Comparison of ENCODE assay signal across 8 cellular contexts in genomic region chr10:103692421-103693069, GRCh38.
DNase-seq lines count a peak whose midpoint lies in the region; ATAC-seq lines count a peak whose summit lies in the region.

No MANE protein-coding gene starts in this region.

- H3K27me3 ChIP-seq in iPS-18a (ENCODE audit: control insufficient read depth, insufficient read depth, low read length), result peaks cover 49% of the 10 kb centered on the region

- H3K9me3 ChIP-seq in iPS-18a (ENCODE audit: control insufficient read depth, low read depth, low read length), result no peaks in the 10 kb centered on the region

- H3K4me1 ChIP-seq in iPS-18a (ENCODE audit: control insufficient read depth, low read depth, low read length), result peaks cover 9% of the 10 kb centered on the region
- no peaks in the 10 kb centered on the region for H3K4me1 ChIP-seq in urinary bladder (ENCODE audit: insufficient read depth)

- H3K9ac ChIP-seq in iPS-18a (ENCODE audit: low read length), result no peak overlapping the region

- WGBS in urinary bladder, result 21% methylated on average over 43 of the region's 43 CpGs

- H3K27ac ChIP-seq in iPS-18a (ENCODE audit: low read length) (no peak overlapping the region), urinary bladder (ENCODE audit: low read depth) (no peak overlapping the region)

- DNase-seq in stimulated activated CD4-positive, alpha-beta T cell treated with anti-CD3 and anti-CD28 coated beads, Interleukin-4, amount 100 ng/mL, for 24 hours, result peak; percentile 38
- no peak for DNase-seq in stimulated activated CD4-positive, alpha-beta T cell treated with anti-CD3 and anti-CD28 coated beads, Interleukin-4, amount 100 ng/mL, for 4 hours
- DNase-seq in T-helper 9 cell, result peak; percentile 20
- DNase-seq in HUDEP-2 (lab: John Stamatoyannopoulos, UW; ENCODE audit: unreplicated experiment in 76 of 76), result no peak
- no peak for DNase-seq in SKM-1 (lab: John Stamatoyannopoulos, UW; ENCODE audit: unreplicated experiment)

- H3K4me3 ChIP-seq in iPS-18a (ENCODE audit: low read length), result peak overlapping the region; percentile 59
- peak overlapping the region; percentile 37 for H3K4me3 ChIP-seq in urinary bladder (ENCODE audit: low read depth, low read length)

- H3K36me3 ChIP-seq in iPS-18a (ENCODE audit: control insufficient read depth, low read depth, low read length) (no peaks in the 10 kb centered on the region), urinary bladder (ENCODE audit: insufficient read depth) (no peaks in the 10 kb centered on the region)

- peak; percentile 51 for ATAC-seq in HG02938 (IDR thresholded peaks at IDR 0.05; ENCODE audit: unreplicated experiment)

Comparison
In these comparisons a context has a peak if more than half of its experiments do, and no peak if none do; other contexts are left out.
1. DNase-seq: peak in stimulated activated CD4-positive, alpha-beta T cell treated with anti-CD3 and anti-CD28 coated beads, Interleukin-4, amount 100 ng/mL, for 24 hours (single experiment) and T-helper 9 cell (single experiment); none in stimulated activated CD4-positive, alpha-beta T cell treated with anti-CD3 and anti-CD28 coated beads, Interleukin-4, amount 100 ng/mL, for 4 hours (0 of 2), HUDEP-2 (0 of 76) and SKM-1 (single experiment).